11 cellular contexts compared by ENCODE assay signal in the genomic region with DNA sequence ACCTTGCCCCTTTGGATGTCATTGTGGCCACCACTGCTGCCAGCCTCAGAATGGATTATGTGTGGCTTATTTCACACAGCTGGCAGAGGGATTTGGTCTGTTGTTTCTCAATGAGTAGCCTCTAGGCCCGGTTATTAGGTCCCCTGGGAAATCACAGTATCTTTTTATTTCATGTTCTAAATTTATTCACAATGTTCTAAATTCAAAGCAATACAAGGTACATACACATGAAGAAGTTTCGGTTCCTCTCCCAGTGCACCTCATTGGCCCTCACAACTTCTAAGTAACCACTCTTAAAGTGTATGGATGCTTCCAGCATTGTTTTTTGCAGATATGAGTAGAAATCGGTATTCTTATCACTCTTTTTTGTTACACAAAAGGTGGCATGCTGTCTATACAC.
DNase-seq lines count a peak whose midpoint lies in the region; ATAC-seq and TF ChIP-seq lines count a peak whose summit lies in the region.
"Had no signal": no experiment of that assay in that cellular context is flagged by ENCODE, and none has a peak within 500 bp of the region (broad histone marks: within the 10 kb centered on the region; RNA-seq: fewer than 3 reads in every experiment).

No MANE protein-coding gene starts in this region.

- H3K4me3 ChIP-seq in OCI-LY3 (ENCODE audit: low read length), result no peak overlapping the region
- no peak overlapping the region for H3K4me3 ChIP-seq in right lobe of liver
- H3K4me3 ChIP-seq: gastrocnemius medialis had no signal

- peak overlapping the region; percentile 22 for H3K4me2 ChIP-seq in OCI-LY3 (ENCODE audit: low read length)

- H3K79me2 ChIP-seq in OCI-LY3 (ENCODE audit: low read length), result no peaks in the 10 kb centered on the region

- TF ChIP-seq POLR2A in right lobe of liver (IDR thresholded peaks at IDR 0.05), result no peak

- H3K4me1 Mint-ChIP-seq in activated CD4-positive, alpha-beta memory T cell treated with anti-CD3 and anti-CD28 coated beads for 36 hours (ENCODE audit: low read depth), result no peaks in the 10 kb centered on the region

- WGBS in right lobe of liver (ENCODE audit: insufficient coverage, low coverage, low lambda C conversion rate, missing lambda C conversion rate), result 58% methylated on average over 3 of the region's 3 CpGs

- H3K36me3 ChIP-seq in OCI-LY3 (replicated peaks; ENCODE audit: low read depth, low read length) (no peaks in the 10 kb centered on the region), right lobe of liver (no peaks in the 10 kb centered on the region)
- H3K36me3 ChIP-seq: gastrocnemius medialis had no signal

- H3K27ac Mint-ChIP-seq in activated CD4-positive, alpha-beta memory T cell treated with anti-CD3 and anti-CD28 coated beads for 36 hours, result no peak overlapping the region

- no peaks in the 10 kb centered on the region for H3K9me3 ChIP-seq in OCI-LY3 (ENCODE audit: insufficient read depth, low read length)
- H3K9me3 ChIP-seq in right lobe of liver, result no peaks in the 10 kb centered on the region
- H3K9me3 ChIP-seq: gastrocnemius medialis had no signal

- H2AFZ ChIP-seq in OCI-LY3 (ENCODE audit: low read depth, low read length), result no peak overlapping the region

- H3K9ac ChIP-seq in OCI-LY3 (ENCODE audit: low read length), result no peak overlapping the region

- H3K4me1 ChIP-seq in OCI-LY3 (ENCODE audit: low read length) (peaks cover 11% of the 10 kb centered on the region), right lobe of liver (no peaks in the 10 kb centered on the region)
- H3K4me1 ChIP-seq: gastrocnemius medialis had no signal

- H3K27ac ChIP-seq in OCI-LY3 (ENCODE audit: low read length) (no peak overlapping the region), right lobe of liver (no peak overlapping the region)
- H3K27ac ChIP-seq: gastrocnemius medialis had no signal

- DNase-seq in T-helper 9 cell (no peak), SIG-M5 treated with dmso at 0.1 percent for 504 hours (lab: John Stamatoyannopoulos, UW; ENCODE audit: unreplicated experiment) (no peak), right lobe of liver (no peak)
- DNase-seq in activated CD4-positive, alpha-beta memory T cell treated with anti-CD3 and anti-CD28 coated beads for 36 hours, result no peak
- DNase-seq: amygdala, gastrocnemius medialis, NCI-H187 treated with DMSO at 0.1 percent for 48 hours had no signal

- H3K4me3 Mint-ChIP-seq in activated CD4-positive, alpha-beta memory T cell treated with anti-CD3 and anti-CD28 coated beads for 36 hours, result no peak overlapping the region

- no peaks in the 10 kb centered on the region for H4K20me1 ChIP-seq in OCI-LY3 (ENCODE audit: insufficient read depth, low read length)

- H3K27me3 Mint-ChIP-seq in activated CD4-positive, alpha-beta memory T cell treated with anti-CD3 and anti-CD28 coated beads for 36 hours, result no peaks in the 10 kb centered on the region

- peaks cover 8% of the 10 kb centered on the region; the same call in 1 of the 2 replicates for H3K27me3 ChIP-seq in OCI-LY3 (ENCODE audit: low read depth, low read length)
- no peaks in the 10 kb centered on the region for H3K27me3 ChIP-seq in right lobe of liver
- H3K27me3 ChIP-seq: gastrocnemius medialis had no signal

- CTCF ChIA-PET in activated CD4-positive, alpha-beta memory T cell treated with anti-CD3 and anti-CD28 coated beads for 36 hours (lab: Charles Lee), result no interaction called here

- intact Hi-C loops in activated CD4-positive, alpha-beta memory T cell treated with anti-CD3 and anti-CD28 coated beads for 36 hours (cut with micrococcal nuclease), result no loop called here
- intact Hi-C loops in right lobe of liver (cut with DNase I), result no loop called here

- ATAC-seq in GM18498 (IDR thresholded peaks at IDR 0.05; ENCODE audit: unreplicated experiment), result peak; percentile 95
- ATAC-seq in GM19468 (IDR thresholded peaks at IDR 0.05; ENCODE audit: extremely low read depth, unreplicated experiment), result peak; percentile 76
- peak; percentile 91 for ATAC-seq in HG03025 (IDR thresholded peaks at IDR 0.05; ENCODE audit: low FRiP score, unreplicated experiment)
- no peak for ATAC-seq in right lobe of liver
- ATAC-seq: gastrocnemius medialis had no signal

- POLR2A ChIA-PET in activated CD4-positive, alpha-beta memory T cell treated with anti-CD3 and anti-CD28 coated beads for 36 hours (lab: Charles Lee), result no interaction called here

- no peaks in the 10 kb centered on the region for H3K36me3 Mint-ChIP-seq in activated CD4-positive, alpha-beta memory T cell treated with anti-CD3 and anti-CD28 coated beads for 36 hours

- peaks cover 7% of the 10 kb centered on the region for H3K9me3 Mint-ChIP-seq in activated CD4-positive, alpha-beta memory T cell treated with anti-CD3 and anti-CD28 coated beads for 36 hours

- TF ChIP-seq CTCF in OCI-LY3 (IDR thresholded peaks at IDR 0.05; ENCODE audit: low read depth, low read length) (no peak), right lobe of liver (IDR thresholded peaks at IDR 0.05) (no peak)

Comparison
In these comparisons a context has a peak if more than half of its experiments do, and no peak if none do; other contexts are left out.
1. ATAC-seq: peak in GM18498 (single experiment), GM19468 (single experiment) and HG03025 (single experiment); none in right lobe of liver (0 of 4).